Comparison of ENCODE assay signal across 29 cellular contexts in the genomic region with DNA sequence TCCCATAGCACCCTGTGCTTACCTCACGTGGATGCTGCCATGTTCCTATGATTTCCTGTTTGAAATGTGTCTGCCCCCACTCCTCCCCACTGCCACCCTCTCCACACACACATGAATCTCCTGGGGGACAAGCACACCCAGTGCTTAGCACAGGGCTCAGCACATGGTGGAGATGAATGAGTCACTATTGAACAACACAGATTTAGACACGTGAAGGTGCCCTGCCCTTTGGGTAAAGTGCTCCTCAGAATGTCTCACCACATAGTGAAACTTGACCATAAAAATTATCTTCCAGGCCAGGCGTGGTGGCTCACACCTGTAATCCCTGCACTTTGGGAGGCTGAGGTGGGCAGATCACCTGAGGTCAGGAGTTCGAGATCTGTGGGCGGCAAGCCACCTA.
"Had no signal": no experiment of that assay in that cellular context is flagged by ENCODE, and none has a peak within 500 bp of the region (broad histone marks: within the 10 kb centered on the region; RNA-seq: fewer than 3 reads in every experiment).

No MANE protein-coding gene starts in this region.

- H3K36me3 ChIP-seq: adrenal gland, WERI-Rb-1 had no signal

- H3K27me3 Mint-ChIP-seq: brain had no signal

- ATAC-seq: activated CD8-positive, alpha-beta memory T cell treated with anti-CD3 and anti-CD28 coated beads, Interleukin-2, amount 10 ng/mL, durations not matched to agents 7 days and 5 days; activated naive CD4-positive, alpha-beta T cell treated with anti-CD3 and anti-CD28 coated beads, Interleukin-2, amount 50 U/mL, for 72 hours; activated T-cell treated with anti-CD3 and anti-CD28 coated beads, Interleukin-2, amount 50 U/mL, for 72 hours had no signal

- FAIRE-seq: bronchial epithelial cell had no signal

- H3K4me3 Mint-ChIP-seq: activated CD4-positive, alpha-beta memory T cell treated with anti-CD3 and anti-CD28 coated beads, Interleukin-2, amount 10 ng/mL, durations not matched to agents 7 days and 5 days; activated CD8-positive, alpha-beta memory T cell treated with anti-CD3 and anti-CD28 coated beads, Interleukin-2, amount 10 ng/mL, durations not matched to agents 7 days and 5 days; activated naive CD4-positive, alpha-beta T cell treated with anti-CD3 and anti-CD28 coated beads for 36 hours; activated T-cell treated with anti-CD3 and anti-CD28 coated beads, Interleukin-2, amount 50 U/mL, for 72 hours; brain had no signal

- H3K27me3 ChIP-seq: adrenal gland had no signal

- H3K4me3 ChIP-seq: adrenal gland had no signal

- DNase-seq: activated CD4-positive, alpha-beta memory T cell treated with anti-CD3 and anti-CD28 coated beads, Interleukin-2, amount 10 ng/mL, durations not matched to agents 7 days and 5 days; activated CD4-positive, alpha-beta T cell treated with anti-CD3 and anti-CD28 coated beads for 1 hour; activated CD4-positive, CD25-positive, alpha-beta regulatory T cell; activated CD8-positive, alpha-beta memory T cell treated with anti-CD3 and anti-CD28 coated beads for 24 hours; activated CD8-positive, alpha-beta memory T cell treated with anti-CD3 and anti-CD28 coated beads, Interleukin-2, amount 10 ng/mL, durations not matched to agents 7 days and 5 days; activated gamma-delta T cell; activated naive CD4-positive, alpha-beta T cell treated with anti-CD3 and anti-CD28 coated beads for 36 hours; activated T-cell treated with anti-CD3 and anti-CD28 coated beads, Interleukin-2, amount 50 U/mL, for 1 hour; activated T-cell treated with anti-CD3 and anti-CD28 coated beads, Interleukin-2, amount 50 U/mL, for 72 hours; KG1; MM.1S; NCI-H1436 treated with DMSO at 0.1 percent for 48 hours; NCI-H187; NCI-H2029 treated with DMSO at 0.1 percent for 48 hours; NCI-H2107; NCI-H2171; NCI-H510A; NCI-H774; Right ventricle myocardium superior; SW 1271; T-helper 1 cell; T-helper 2 cell; T-helper 9 cell had no signal

- H3K36me3 Mint-ChIP-seq: activated naive CD4-positive, alpha-beta T cell treated with anti-CD3 and anti-CD28 coated beads, Interleukin-2, amount 50 U/mL, for 72 hours had no signal

- H3K27ac ChIP-seq: WERI-Rb-1 had no signal

- H3K27ac Mint-ChIP-seq: activated CD4-positive, alpha-beta memory T cell treated with anti-CD3 and anti-CD28 coated beads, Interleukin-2, amount 10 ng/mL, durations not matched to agents 7 days and 5 days; activated CD8-positive, alpha-beta memory T cell treated with anti-CD3 and anti-CD28 coated beads, Interleukin-2, amount 10 ng/mL, durations not matched to agents 7 days and 5 days; activated naive CD4-positive, alpha-beta T cell treated with anti-CD3 and anti-CD28 coated beads for 36 hours; activated T-cell treated with anti-CD3 and anti-CD28 coated beads, Interleukin-2, amount 50 U/mL, for 72 hours; activated T-helper 2 cell treated with anti-CD3 and anti-CD28 coated beads, Interferon-gamma antibody, Interleukin-2, Interleukin-4, amounts not matched to agents 10 μg/mL and 5 μg/mL and 100 μg/mL, durations not matched to agents 14 hours and 24 hours and 36 hours had no signal

- H3K9me3 ChIP-seq: adrenal gland had no signal

- H3K4me1 ChIP-seq: adrenal gland had no signal

- H3K9me3 Mint-ChIP-seq: activated CD4-positive, alpha-beta memory T cell treated with anti-CD3 and anti-CD28 coated beads, Interleukin-2, amount 10 ng/mL, durations not matched to agents 7 days and 5 days; activated naive CD4-positive, alpha-beta T cell treated with anti-CD3 and anti-CD28 coated beads for 36 hours; activated naive CD4-positive, alpha-beta T cell treated with anti-CD3 and anti-CD28 coated beads, Interleukin-2, amount 50 U/mL, for 72 hours; activated T-cell treated with anti-CD3 and anti-CD28 coated beads, Interleukin-2, amount 50 U/mL, for 72 hours; activated T-helper 2 cell treated with anti-CD3 and anti-CD28 coated beads, Interferon-gamma antibody, Interleukin-2, Interleukin-4, amounts not matched to agents 10 μg/mL and 5 μg/mL and 100 μg/mL, durations not matched to agents 14 hours and 24 hours and 36 hours had no signal
